10 cellular contexts compared by ENCODE assay signal in genomic region chr18:394997-395383, GRCh38.
DNase-seq lines count a peak whose midpoint lies in the region; ATAC-seq and TF ChIP-seq lines count a peak whose summit lies in the region.
"Had no signal": no experiment of that assay in that cellular context is flagged by ENCODE, and none has a peak within 500 bp of the region (broad histone marks: within the 10 kb centered on the region; RNA-seq: fewer than 3 reads in every experiment).

No MANE protein-coding gene starts in this region.

- no TSS peak for BruUV-seq in PC-3 (replicated peaks; lab: Mats Ljungman, UMichigan)

- H3K9me2 ChIP-seq in PC-3 (replicated peaks; ENCODE audit: low read length): no peaks in the 10 kb centered on the region

- no peaks in the 10 kb centered on the region for H4K20me1 ChIP-seq in PC-3 (ENCODE audit: low read length)

- CTCF ChIA-PET in PC-3 (lab: Charles Lee): no interaction called here

- no peaks in the 10 kb centered on the region for H3K79me2 ChIP-seq in PC-3 (ENCODE audit: low read length)

- H2AFZ ChIP-seq in PC-3 (ENCODE audit: low read length): no peak overlapping the region

- H3K36me3 ChIP-seq in PC-3 (ENCODE audit: low read depth, low read length): no peaks in the 10 kb centered on the region
- H3K36me3 ChIP-seq: prostate gland had no signal

- no peak overlapping the region for H3K9ac ChIP-seq in PC-3 (ENCODE audit: low read length)

- H3K4me3 ChIP-seq in PC-3 (ENCODE audit: low read length) (no peak overlapping the region), retinal pigment epithelial cell (ENCODE audit: low read length) (peak overlapping the region; percentile 20)
- H3K4me3 ChIP-seq: prostate gland had no signal

- intact Hi-C loops in PC-3 (cut with micrococcal nuclease): no loop called here

- no peaks in the 10 kb centered on the region for H3K9me3 ChIP-seq in PC-3 (ENCODE audit: low read length)
- H3K9me3 ChIP-seq: prostate gland had no signal

- ATAC-seq in PC-3: no peak

- no peaks in the 10 kb centered on the region for H3F3A ChIP-seq in PC-3 (ENCODE audit: low read length, unreplicated experiment)

- POLR2A ChIA-PET in PC-3 (lab: Charles Lee; ENCODE audit: unreplicated experiment): no interaction called here

- TF ChIP-seq CTCF in PC-3 (conservative IDR thresholded peaks at IDR 0.05; ENCODE audit: low read depth, low read length) (no peak), retinal pigment epithelial cell (conservative IDR thresholded peaks at IDR 0.05; ENCODE audit: low read depth, low read length) (no peak)

- H3K27me3 ChIP-seq in PC-3 (ENCODE audit: low read length): peaks cover 54% of the 10 kb centered on the region

- H3K27ac ChIP-seq in PC-3 (ENCODE audit: low read length): peak overlapping the region; percentile 8; the same call in 1 of the 2 replicates
- H3K27ac ChIP-seq: prostate gland had no signal

- no peak overlapping the region for H3K4me2 ChIP-seq in PC-3 (ENCODE audit: low read length)

- no peaks in the 10 kb centered on the region for H3K4me1 ChIP-seq in PC-3 (ENCODE audit: insufficient read depth, low read length)

- DNase-seq in EL (peak; percentile 87), PC-3 (no peak), glomerular visceral epithelial cell (ENCODE audit: extremely low spot score) (peak; percentile 17), retinal pigment epithelial cell (ENCODE audit: low read depth) (peak; percentile 78), D341Med (ENCODE audit: low spot score) (no peak), activated gamma-delta T cell (lab: John Stamatoyannopoulos, UW) (no peak), NCI-H1436 (lab: John Stamatoyannopoulos, UW) (no peak)
- DNase-seq in activated CD8-positive, alpha-beta memory T cell treated with anti-CD3 and anti-CD28 coated beads for 24 hours: no peak
- DNase-seq: NCI-H187 treated with DMSO at 0.1 percent for 48 hours had no signal

Comparison
In these comparisons a context has a peak if more than half of its experiments do, and no peak if none do; other contexts are left out.
1. DNase-seq: peak in EL (single experiment), glomerular visceral epithelial cell (single experiment) and retinal pigment epithelial cell (single experiment); none in PC-3 (single experiment), activated CD8-positive, alpha-beta memory T cell treated with anti-CD3 and anti-CD28 coated beads for 24 hours (single experiment), D341Med (single experiment), activated gamma-delta T cell (single experiment) and NCI-H1436 (single experiment).